Comparison of ENCODE assay signal across 8 cellular contexts in genomic region chr9:32572900-32573523, GRCh38. TPM values are rescaled to one million over a fixed set of nuclear protein-coding genes. Genes with fewer than 3 reads are reported as not detected.
DNase-seq lines count a peak whose midpoint lies in the region; ATAC-seq and TF ChIP-seq lines count a peak whose summit lies in the region.

NDUFB6 (minus strand) TSS chr9:32573159; CDS start chr9:32573060, 99 bp downstream.

- peaks cover 31% of the 10 kb centered on the region for H3K4me1 Mint-ChIP-seq in activated T-cell treated with anti-CD3 and anti-CD28 coated beads, Interleukin-2, amount 50 U/mL, for 24 hours (ENCODE audit: low read depth)

- H3K4me3 Mint-ChIP-seq in activated T-cell treated with anti-CD3 and anti-CD28 coated beads, Interleukin-2, amount 50 U/mL, for 24 hours, result peak within 1 kb of the TSS; percentile 99

- no peaks in the 10 kb centered on the region for H3K9me3 Mint-ChIP-seq in activated T-cell treated with anti-CD3 and anti-CD28 coated beads, Interleukin-2, amount 50 U/mL, for 24 hours

- H3K27ac ChIP-seq in muscle layer of colon (ENCODE audit: low read depth, low read length), result peak within 1 kb of the TSS; percentile 95

- peak within 1 kb of the TSS; percentile 93 for H3K9ac ChIP-seq in muscle layer of colon (ENCODE audit: low read length)

- H3K27ac Mint-ChIP-seq in activated T-cell treated with anti-CD3 and anti-CD28 coated beads, Interleukin-2, amount 50 U/mL, for 24 hours, result peak within 1 kb of the TSS; percentile 99

- no peaks in the 10 kb centered on the region for H3K27me3 ChIP-seq in muscle layer of colon (ENCODE audit: control insufficient read depth in 1 of 2, insufficient read depth in 2 of 2, low read length in 2 of 2)

- peaks cover 10% of the 10 kb centered on the region for H3K4me1 ChIP-seq in muscle layer of colon (ENCODE audit: insufficient read depth, low read length)

- H3K27me3 Mint-ChIP-seq in activated T-cell treated with anti-CD3 and anti-CD28 coated beads, Interleukin-2, amount 50 U/mL, for 24 hours, result no peaks in the 10 kb centered on the region

- in situ Hi-C loops in KBM-7 (cut with MboI; ENCODE audit: low pct_unique_long_range_greater_than_20kb, low sequenced_read_pairs), result loop anchor here (10.0 kb wide), 1 partner anchor 188 kb away; the partner anchor contains the start of gene ACO1

- peak; percentile 87 for TF ChIP-seq POLR2A in erythroblast (IDR thresholded peaks at IDR 0.05; ENCODE audit: low read length)

- H3K4me3 ChIP-seq in muscle layer of colon (ENCODE audit: low read depth in 1 of 2, low read length in 2 of 2), result peak within 1 kb of the TSS; percentile 96 to 97

- DNase-seq in DMS153 (lab: John Stamatoyannopoulos, UW), result peak; percentile 83
- DNase-seq in KBM-7, result peak; percentile 95
- peak; percentile 96 for DNase-seq in activated T-cell treated with anti-CD3 and anti-CD28 coated beads, Interleukin-2, amount 50 U/mL, for 24 hours
- peak; percentile 97 for DNase-seq in erythroblast (lab: John Stamatoyannopoulos, UW)
- DNase-seq in stimulated activated CD8-positive, alpha-beta memory T cell treated with anti-CD3 and anti-CD28 coated beads, Interleukin-7, amount 100 ng/mL, for 24 hours (ENCODE audit: low read depth), result peak; percentile 96

- peaks cover 3% of the 10 kb centered on the region for H3K36me3 ChIP-seq in muscle layer of colon (ENCODE audit: insufficient read depth, low read length)

- ATAC-seq in GM21717 (IDR thresholded peaks at IDR 0.05; ENCODE audit: unreplicated experiment), result peak; percentile 89

- peaks cover 33% of the 10 kb centered on the region for H3K36me3 Mint-ChIP-seq in activated T-cell treated with anti-CD3 and anti-CD28 coated beads, Interleukin-2, amount 50 U/mL, for 24 hours (ENCODE audit: low read depth)

- H3K9me3 ChIP-seq in muscle layer of colon (ENCODE audit: low read length), result no peaks in the 10 kb centered on the region

TF ChIP-seq in PFSK-1, 5 proteins besides CTCF, POLR2A, EP300 and RAD21:
- TF ChIP-seq TAF1 (IDR thresholded peaks at IDR 0.05; ENCODE audit: borderline replicate concordance, insufficient read depth, low read length), result peak; percentile 78; the same call in 1 of the 2 replicates
- TF ChIP-seq SIN3A (IDR thresholded peaks at IDR 0.05; ENCODE audit: borderline replicate concordance, insufficient read depth, low read length), result peak; percentile 49; the same call in 1 of the 2 replicates
- peak; percentile 51 for TF ChIP-seq FOXP2 (optimal IDR thresholded peaks at IDR 0.05; ENCODE audit: borderline replicate concordance, extremely low read depth, extremely low read length, insufficient read depth)
- no peak; the same call in none of the 2 replicates for TF ChIP-seq POLR2AphosphoS5 (IDR thresholded peaks at IDR 0.05; ENCODE audit: low read depth, low read length)
- peak in 1 of 2 experiments; percentile 20; a peak in 1 of 4 replicates for TF ChIP-seq REST (IDR thresholded peaks at IDR 0.05; ENCODE audit: insufficient read depth in 1 of 2, low read depth in 2 of 2, low read length in 2 of 2)

RNA-seq across cellular contexts. Expression of gene NDUFB6, which starts in this region (rescaled TPM):
- polyA plus RNA-seq in PFSK-1 (2012; ENCODE audit: insufficient read length, low read depth), result 76.6 TPM

Comparison
In these comparisons a context has a peak if more than half of its experiments do, and no peak if none do; other contexts are left out.
1. Peak in every context shown above with its lines: DNase-seq, ATAC-seq, H3K4me3 ChIP-seq and H3K27ac ChIP-seq.